In genomic region chr7:91683823-91684222, GRCh38 we compare ENCODE assay signal across 11 cellular contexts.
A peak's percentile ranks its signal among the peaks of the same experiment; 100 is the strongest.
DNase-seq lines count a peak whose midpoint lies in the region; ATAC-seq, FAIRE-seq and TF ChIP-seq lines count a peak whose summit lies in the region.
"Had no signal": no experiment of that assay in that cellular context is flagged by ENCODE, and none has a peak within 500 bp of the region (broad histone marks: within the 10 kb centered on the region; RNA-seq: fewer than 3 reads in every experiment).

No MANE protein-coding gene starts in this region.

- H3K9me3 Mint-ChIP-seq in mesothelial cell of epicardium, result peaks cover 34% of the 10 kb centered on the region

- DNase-seq in HCEC 1CT (peak; percentile 32), NCI-H187 treated with DMSO at 0.1 percent for 48 hours (lab: John Stamatoyannopoulos, UW) (peak; percentile 15), astrocyte of the hippocampus (ENCODE audit: low read depth, low spot score) (peak; percentile 69), myocyte (ENCODE audit: low read depth) (peak; percentile 44), mesothelial cell of epicardium (ENCODE audit: low spot score in 2 of 2, unreplicated experiment in 2 of 2) (no peak), RCC 7860 (ENCODE audit: low spot score) (no peak)
- DNase-seq: activated CD4-positive, alpha-beta T cell treated with anti-CD3 and anti-CD28 coated beads, Interleukin-2, amount 50 U/mL, for 1 hour; amniotic stem cell; esophagus squamous epithelium had no signal

- TF ChIP-seq CTCF in mesothelial cell of epicardium (IDR thresholded peaks at IDR 0.05; ENCODE audit: unreplicated experiment), result no peak

- no peak overlapping the region for H3K27ac Mint-ChIP-seq in mesothelial cell of epicardium

- no peak for ATAC-seq in GM18867 (IDR thresholded peaks at IDR 0.05; ENCODE audit: unreplicated experiment)
- ATAC-seq: Panc1 had no signal

- peaks cover 3% of the 10 kb centered on the region for H3K27me3 Mint-ChIP-seq in mesothelial cell of epicardium (ENCODE audit: low read depth)

- H3K36me3 Mint-ChIP-seq in mesothelial cell of epicardium, result peaks cover 15% of the 10 kb centered on the region

- peaks cover 19% of the 10 kb centered on the region for H3K4me1 Mint-ChIP-seq in mesothelial cell of epicardium

- FAIRE-seq in RCC 7860 (lab: Jason Lieb, UNC), result no peak

- H3K4me3 Mint-ChIP-seq in mesothelial cell of epicardium, result no peak overlapping the region

Comparison
In these comparisons a context has a peak if more than half of its experiments do, and no peak if none do; other contexts are left out.
1. DNase-seq: peak in HCEC 1CT (single experiment), NCI-H187 treated with DMSO at 0.1 percent for 48 hours (single experiment), astrocyte of the hippocampus (single experiment) and myocyte (single experiment); none in mesothelial cell of epicardium (0 of 2) and RCC 7860 (single experiment).